13 cellular contexts compared by ENCODE assay signal in the genomic region with DNA sequence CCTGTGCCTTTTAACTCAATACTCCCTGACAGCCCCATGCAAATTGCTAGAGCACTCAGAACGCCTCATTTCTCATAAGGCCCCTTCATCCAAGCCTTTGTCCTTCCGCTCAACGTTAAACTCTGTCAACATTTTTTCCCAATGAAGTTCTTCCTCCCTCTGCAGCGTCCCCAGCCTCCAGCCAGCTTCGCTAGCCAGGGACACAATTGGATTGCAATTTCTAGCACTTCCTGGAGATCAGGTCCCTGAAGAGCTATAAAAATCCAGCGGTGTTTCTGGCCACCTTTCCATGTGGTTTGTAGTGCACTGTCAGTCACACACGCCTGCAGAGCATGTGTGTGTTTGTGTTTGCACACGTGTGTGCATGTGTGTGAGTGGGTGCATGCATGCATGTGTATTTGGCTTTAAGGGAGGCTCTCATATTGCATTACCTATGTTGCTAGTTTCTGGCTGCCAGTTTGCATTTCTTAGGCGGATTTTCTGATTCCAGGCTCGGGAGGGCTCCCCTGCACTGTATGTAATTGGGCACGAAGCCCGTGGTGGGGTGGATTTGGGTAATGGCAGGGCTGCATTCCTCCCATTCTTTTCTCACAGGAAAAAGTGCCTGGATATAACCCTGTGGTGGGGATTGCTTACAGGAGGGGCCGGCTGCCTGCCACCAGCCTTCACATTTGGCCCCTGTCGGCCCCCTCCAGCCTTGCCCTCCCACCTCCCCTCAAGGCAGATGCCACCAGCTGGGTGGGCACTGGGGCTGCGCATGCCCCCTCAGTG.
A peak's percentile ranks its signal among the peaks of the same experiment; 100 is the strongest.
DNase-seq lines count a peak whose midpoint lies in the region; TF ChIP-seq lines count a peak whose summit lies in the region.
"Had no signal": no experiment of that assay in that cellular context is flagged by ENCODE, and none has a peak within 500 bp of the region (broad histone marks: within the 10 kb centered on the region; RNA-seq: fewer than 3 reads in every experiment).

No MANE protein-coding gene starts in this region.

- peak overlapping the region; percentile 77 to 92 (median 88) for H3K27ac Mint-ChIP-seq in nephron
- H3K27ac Mint-ChIP-seq: CD14-positive monocyte; stimulated activated memory B cell treated with anti-CD40 and anti-IgM and Interleukin-4, amounts not matched to agents 10 μg/mL and 1 μg/mL and 100 μg/mL, for 72 hours had no signal

- 48 to 49% methylated on average over 15 of the region's 15 CpGs for WGBS in lower leg skin, 2 donors
- WGBS in adrenal gland, 4 donors: 63 to 74% (median 71%) methylated on average over 13 to 15 of the region's 15 CpGs
- 51 to 56% methylated on average over 15 of the region's 15 CpGs for WGBS in testis, 2 donors

- H4K20me1 ChIP-seq in BLaER1 treated with 17β-estradiol and CSF1 and Interleukin-3, amounts not matched to agents 10 nM and 100 nM: peaks cover 0 to 60% (median 7%) of the 10 kb centered on the region in 11 experiments; a peak in 10 of 22 replicates
- H4K20me1 ChIP-seq in fibroblast of lung (ENCODE audit: control insufficient read depth, extremely low read depth, insufficient read depth, low read length): no peaks in the 10 kb centered on the region

- no peaks in the 10 kb centered on the region for H3K36me3 ChIP-seq in BLaER1 treated with 17β-estradiol and CSF1 and Interleukin-3, amounts not matched to agents 10 nM and 100 nM
- no peaks in the 10 kb centered on the region for H3K36me3 ChIP-seq in fibroblast of lung (ENCODE audit: control insufficient read depth, insufficient read depth, low read length)
- H3K36me3 ChIP-seq in adrenal gland (replicated peaks in 1 of 2): no peaks in the 10 kb centered on the region
- no peaks in the 10 kb centered on the region for H3K36me3 ChIP-seq in testis (ENCODE audit: low read depth, missing control alignments)

- peak; percentile 18 for DNase-seq in NCI-H526 treated with DMSO at 0.1 percent for 48 hours (lab: John Stamatoyannopoulos, UW)
- DNase-seq in fibroblast of lung (ENCODE audit: low read depth in 2 of 2): peak; percentile 29 to 70
- no peak for DNase-seq in lower leg skin (ENCODE audit: low spot score in 2 of 2)
- no peak for DNase-seq in adrenal gland
- no peak for DNase-seq in testis
- no peak for DNase-seq in glomerular visceral epithelial cell (ENCODE audit: extremely low spot score)
- DNase-seq: activated gamma-delta T cell treated with Interleukin-2 at 50 U/mL for 16 hours; NCI-H1105; stimulated activated CD4-positive, alpha-beta T cell treated with anti-CD3 and anti-CD28 coated beads, Interleukin-12 subunit alpha, Interleukin-12 subunit beta, amount 100 ng/mL, for 4 hours had no signal

- H3K4me1 Mint-ChIP-seq in nephron: peaks cover 89% of the 10 kb centered on the region
- H3K4me1 Mint-ChIP-seq: CD14-positive monocyte; stimulated activated memory B cell treated with anti-CD40 and anti-IgM and Interleukin-4, amounts not matched to agents 10 μg/mL and 1 μg/mL and 100 μg/mL, for 72 hours had no signal

- H3K9me3 Mint-ChIP-seq in nephron: no peaks in the 10 kb centered on the region
- H3K9me3 Mint-ChIP-seq: CD14-positive monocyte; stimulated activated memory B cell treated with anti-CD40 and anti-IgM and Interleukin-4, amounts not matched to agents 10 μg/mL and 1 μg/mL and 100 μg/mL, for 72 hours had no signal

- peaks cover 8% of the 10 kb centered on the region for H3K27me3 Mint-ChIP-seq in nephron (ENCODE audit: low read depth)

- H3K9ac ChIP-seq in BLaER1 treated with 17β-estradiol and CSF1 and Interleukin-3, amounts not matched to agents 10 nM and 100 nM: no peak overlapping the region
- H3K9ac ChIP-seq in fibroblast of lung (ENCODE audit: insufficient read depth, low read length): no peak overlapping the region

- H2AFZ ChIP-seq in fibroblast of lung (ENCODE audit: low read length): no peak overlapping the region

- no peak overlapping the region for H3K4me3 ChIP-seq in BLaER1 treated with 17β-estradiol and CSF1 and Interleukin-3, amounts not matched to agents 10 nM and 100 nM
- H3K4me3 ChIP-seq in fibroblast of lung (replicated peaks in 1 of 4; ENCODE audit: control extremely low read depth in 1 of 4, insufficient read depth in 1 of 4, low read depth in 3 of 4, low read length in 4 of 4) (no peak overlapping the region), lower leg skin (ENCODE audit: low read depth, poor library complexity, severe bottlenecking) (no peak overlapping the region), adrenal gland (no peak overlapping the region), testis (no peak overlapping the region)

- peak overlapping the region in 6 of 11 experiments; percentile 56 to 76 (median 68); a peak in 8 of 22 replicates for H3K4me2 ChIP-seq in BLaER1 treated with 17β-estradiol and CSF1 and Interleukin-3, amounts not matched to agents 10 nM and 100 nM
- H3K4me2 ChIP-seq in fibroblast of lung (ENCODE audit: extremely low read depth, insufficient read depth, low read length): peak overlapping the region; percentile 40

- H3K27me3 ChIP-seq in BLaER1 treated with 17β-estradiol and CSF1 and Interleukin-3, amounts not matched to agents 10 nM and 100 nM: peaks cover 0 to 33% (median 0%) of the 10 kb centered on the region in 11 experiments; a peak in 3 of 22 replicates
- no peaks in the 10 kb centered on the region for H3K27me3 ChIP-seq in fibroblast of lung (ENCODE audit: control insufficient read depth, insufficient read depth, low read length)
- H3K27me3 ChIP-seq in adrenal gland: no peaks in the 10 kb centered on the region
- H3K27me3 ChIP-seq in testis: no peaks in the 10 kb centered on the region

- no peaks in the 10 kb centered on the region for H3K79me2 ChIP-seq in fibroblast of lung (ENCODE audit: control insufficient read depth, insufficient read depth, low read length)

- peaks cover 5% of the 10 kb centered on the region for H3K36me3 Mint-ChIP-seq in nephron (ENCODE audit: low read depth)
- H3K36me3 Mint-ChIP-seq: CD14-positive monocyte; stimulated activated memory B cell treated with anti-CD40 and anti-IgM and Interleukin-4, amounts not matched to agents 10 μg/mL and 1 μg/mL and 100 μg/mL, for 72 hours had no signal

- TF ChIP-seq CTCF in fibroblast of lung (conservative IDR thresholded peaks at IDR 0.05 in 1 of 2, IDR thresholded peaks at IDR 0.05 in 1 of 2; ENCODE audit: low read depth in 1 of 2, low read length in 2 of 2): no peak
- no peak for TF ChIP-seq CTCF in nephron (IDR thresholded peaks at IDR 0.05; ENCODE audit: unreplicated experiment in 3 of 3)
- no peak for TF ChIP-seq CTCF in lower leg skin (IDR thresholded peaks at IDR 0.05)
- TF ChIP-seq CTCF in adrenal gland (IDR thresholded peaks at IDR 0.05): no peak
- no peak for TF ChIP-seq CTCF in testis (IDR thresholded peaks at IDR 0.05)

- no peak overlapping the region for H3K27ac ChIP-seq in BLaER1 treated with 17β-estradiol and CSF1 and Interleukin-3, amounts not matched to agents 10 nM and 100 nM
- H3K27ac ChIP-seq in fibroblast of lung (ENCODE audit: insufficient read depth, low read length) (no peak overlapping the region), adrenal gland (peak overlapping the region in 1 of 5 donors; percentile 11), testis (no peak overlapping the region)

- H3K4me3 Mint-ChIP-seq in nephron: peak overlapping the region; percentile 24 to 71 (median 53)
- H3K4me3 Mint-ChIP-seq: CD14-positive monocyte; stimulated activated memory B cell treated with anti-CD40 and anti-IgM and Interleukin-4, amounts not matched to agents 10 μg/mL and 1 μg/mL and 100 μg/mL, for 72 hours had no signal

- peaks cover 0 to 52% (median 33%) of the 10 kb centered on the region in 10 experiments; a peak in 16 of 20 replicates for H3K4me1 ChIP-seq in BLaER1 treated with 17β-estradiol and CSF1 and Interleukin-3, amounts not matched to agents 10 nM and 100 nM
- H3K4me1 ChIP-seq in fibroblast of lung (ENCODE audit: control insufficient read depth, extremely low read depth, insufficient read depth, low read length): peaks cover 8% of the 10 kb centered on the region
- H3K4me1 ChIP-seq in adrenal gland (replicated peaks in 1 of 2): peaks cover 0 to 12% of the 10 kb centered on the region in 2 donors
- peaks cover 16% of the 10 kb centered on the region for H3K4me1 ChIP-seq in testis

- no peaks in the 10 kb centered on the region for H3K9me3 ChIP-seq in BLaER1 treated with 17β-estradiol and CSF1 and Interleukin-3, amounts not matched to agents 10 nM and 100 nM (replicated peaks in 1 of 11)
- no peaks in the 10 kb centered on the region for H3K9me3 ChIP-seq in fibroblast of lung (ENCODE audit: control insufficient read depth, insufficient read depth, low read depth, low read length)
- H3K9me3 ChIP-seq in adrenal gland (replicated peaks in 1 of 3): no peaks in the 10 kb centered on the region
- no peaks in the 10 kb centered on the region for H3K9me3 ChIP-seq in testis

- intact Hi-C loops in lower leg skin (cut with DNase I; ENCODE audit: low total_unique reads): no loop called here
- intact Hi-C loops in adrenal gland (cut with DNase I): no loop called here
- intact Hi-C loops in testis (cut with DNase I; ENCODE audit: low total_unique reads): no loop called here

- no peak for TF ChIP-seq POLR2A in lower leg skin (IDR thresholded peaks at IDR 0.05)
- no peak for TF ChIP-seq POLR2A in adrenal gland (IDR thresholded peaks at IDR 0.05)
- TF ChIP-seq POLR2A in testis (IDR thresholded peaks at IDR 0.05): no peak

Comparison
In these comparisons a context has a peak if more than half of its experiments do, and no peak if none do; other contexts are left out.
1. DNase-seq: peak in NCI-H526 treated with DMSO at 0.1 percent for 48 hours (single experiment) and fibroblast of lung (2 of 2); none in lower leg skin (0 of 2), adrenal gland (0 of 7), testis (single experiment) and glomerular visceral epithelial cell (single experiment).